ENCODE assay signal across 2 cellular contexts in genomic region chr2:7916670-7917069, GRCh38.
TF ChIP-seq lines count a peak whose summit lies in the region.

No MANE protein-coding gene starts in this region.

TF ChIP-seq in H1, 55 proteins besides CTCF, POLR2A, EP300 and RAD21 (continued from another document):
- no peak for TF ChIP-seq SIN3A (conservative IDR thresholded peaks at IDR 0.05 in 1 of 2, IDR thresholded peaks at IDR 0.05 in 1 of 2; ENCODE audit: low read depth in 1 of 2, low read length in 2 of 2)
- no peak for TF ChIP-seq SP4 (IDR thresholded peaks at IDR 0.05; ENCODE audit: low read length)
- TF ChIP-seq GTF2F1 (IDR thresholded peaks at IDR 0.05; ENCODE audit: borderline replicate concordance, low read depth, low read length) = no peak
- TF ChIP-seq TAF1 (IDR thresholded peaks at IDR 0.05; ENCODE audit: low read depth, low read length) = no peak
- TF ChIP-seq GABPA (IDR thresholded peaks at IDR 0.05; ENCODE audit: borderline replicate concordance, insufficient read depth, low read length) = no peak
- TF ChIP-seq CBX8 (IDR thresholded peaks at IDR 0.05; ENCODE audit: borderline replicate concordance, low read depth, low read length) = no peak
- TF ChIP-seq MAX (IDR thresholded peaks at IDR 0.05) = no peak
- TF ChIP-seq CTBP2 (IDR thresholded peaks at IDR 0.05; ENCODE audit: borderline replicate concordance, insufficient read depth, insufficient read length, low read length) = no peak
- no peak for TF ChIP-seq TCF12 (IDR thresholded peaks at IDR 0.05; ENCODE audit: low read depth, low read length)
- no peak for TF ChIP-seq SIX5 (IDR thresholded peaks at IDR 0.05; ENCODE audit: low read depth, low read length)

TF ChIP-seq in HepG2, 621 proteins besides CTCF, POLR2A, EP300 and RAD21 (continued from another document):
- no peak for TF ChIP-seq SOX13 (IDR thresholded peaks at IDR 0.05)
- TF ChIP-seq SOX13 (CRISPR knock-in tag; conservative IDR thresholded peaks at IDR 0.05 in 1 of 2, IDR thresholded peaks at IDR 0.05 in 1 of 2) = no peak
- TF ChIP-seq ZNF563 (CRISPR knock-in tag; IDR thresholded peaks at IDR 0.05) = no peak
- no peak for TF ChIP-seq ELF4 (CRISPR knock-in tag; IDR thresholded peaks at IDR 0.05; ENCODE audit: borderline replicate concordance)
TF ChIP-seq in HepG2: peak in this region for 0.
